Comparison of ENCODE assay signal across 14 cellular contexts in genomic region chr12:28536088-28536487, GRCh38.
DNase-seq lines count a peak whose midpoint lies in the region; ATAC-seq and TF ChIP-seq lines count a peak whose summit lies in the region.
"Had no signal": no experiment of that assay in that cellular context is flagged by ENCODE, and none has a peak within 500 bp of the region (broad histone marks: within the 10 kb centered on the region; RNA-seq: fewer than 3 reads in every experiment).

No MANE protein-coding gene starts in this region.

- H3K9me3 Mint-ChIP-seq in activated T-cell treated with anti-CD3 and anti-CD28 coated beads, Interleukin-2, amount 50 U/mL, for 72 hours = peaks cover 0 to 3% of the 10 kb centered on the region in 2 donors
- no peaks in the 10 kb centered on the region for H3K9me3 Mint-ChIP-seq in stimulated activated naive CD8-positive, alpha-beta T cell treated with anti-CD3 and anti-CD28 coated beads, Interleukin-15, amount 100 ng/mL, for 72 hours
- H3K9me3 Mint-ChIP-seq: activated naive CD4-positive, alpha-beta T cell treated with anti-CD3 and anti-CD28 coated beads, Interleukin-2, amount 50 U/mL, for 24 hours had no signal

- H3K4me1 ChIP-seq in colonic mucosa (no peaks in the 10 kb centered on the region), mesendoderm (ENCODE audit: control insufficient read depth, low read depth, low read length) (no peaks in the 10 kb centered on the region)

- no peaks in the 10 kb centered on the region for H3K27me3 Mint-ChIP-seq in activated T-cell treated with anti-CD3 and anti-CD28 coated beads, Interleukin-2, amount 50 U/mL, for 72 hours (ENCODE audit: low read depth)
- no peaks in the 10 kb centered on the region for H3K27me3 Mint-ChIP-seq in stimulated activated naive CD8-positive, alpha-beta T cell treated with anti-CD3 and anti-CD28 coated beads, Interleukin-15, amount 100 ng/mL, for 72 hours
- H3K27me3 Mint-ChIP-seq: activated naive CD4-positive, alpha-beta T cell treated with anti-CD3 and anti-CD28 coated beads, Interleukin-2, amount 50 U/mL, for 24 hours; B cell had no signal

- H3K4me2 ChIP-seq in mesendoderm (ENCODE audit: low read length) = no peak overlapping the region

- H3K4me3 Mint-ChIP-seq in activated T-cell treated with anti-CD3 and anti-CD28 coated beads, Interleukin-2, amount 50 U/mL, for 72 hours = peak overlapping the region in 1 of 2 donors; percentile 57
- no peak overlapping the region for H3K4me3 Mint-ChIP-seq in stimulated activated naive CD8-positive, alpha-beta T cell treated with anti-CD3 and anti-CD28 coated beads, Interleukin-15, amount 100 ng/mL, for 72 hours
- H3K4me3 Mint-ChIP-seq: activated naive CD4-positive, alpha-beta T cell treated with anti-CD3 and anti-CD28 coated beads, Interleukin-2, amount 50 U/mL, for 24 hours; B cell; endodermal cell had no signal

- no peak overlapping the region for H2AK5ac ChIP-seq in mesendoderm (ENCODE audit: low read length)

- H2BK120ac ChIP-seq in mesendoderm (ENCODE audit: low read depth, low read length) = no peak overlapping the region

- H2BK5ac ChIP-seq in mesendoderm (ENCODE audit: low read length) = no peak overlapping the region

- no peaks in the 10 kb centered on the region for H3K36me3 ChIP-seq in colonic mucosa
- no peaks in the 10 kb centered on the region for H3K36me3 ChIP-seq in mesendoderm (ENCODE audit: control insufficient read depth, insufficient read depth, low read length)

- no peaks in the 10 kb centered on the region for H3K36me3 Mint-ChIP-seq in activated T-cell treated with anti-CD3 and anti-CD28 coated beads, Interleukin-2, amount 50 U/mL, for 72 hours (ENCODE audit: insufficient read depth in 2 of 2)

- H3K4me1 Mint-ChIP-seq in activated T-cell treated with anti-CD3 and anti-CD28 coated beads, Interleukin-2, amount 50 U/mL, for 72 hours (ENCODE audit: low read depth) = peaks cover 17% of the 10 kb centered on the region
- peaks cover 20% of the 10 kb centered on the region for H3K4me1 Mint-ChIP-seq in stimulated activated naive CD8-positive, alpha-beta T cell treated with anti-CD3 and anti-CD28 coated beads, Interleukin-15, amount 100 ng/mL, for 72 hours
- H3K4me1 Mint-ChIP-seq: activated naive CD4-positive, alpha-beta T cell treated with anti-CD3 and anti-CD28 coated beads, Interleukin-2, amount 50 U/mL, for 24 hours; B cell; endodermal cell had no signal

- no peak overlapping the region for H3K56ac ChIP-seq in mesendoderm (ENCODE audit: low read length)

- H3K27me3 ChIP-seq in colonic mucosa = no peaks in the 10 kb centered on the region
- no peaks in the 10 kb centered on the region for H3K27me3 ChIP-seq in mesendoderm (ENCODE audit: insufficient read depth, low read length, poor library complexity)

- no peaks in the 10 kb centered on the region for H3K79me2 ChIP-seq in mesendoderm (ENCODE audit: control insufficient read depth, insufficient read depth, low read length)

- no peak overlapping the region for H2BK15ac ChIP-seq in mesendoderm (replicated peaks; ENCODE audit: low read depth)

- no peaks in the 10 kb centered on the region for H3K9me3 ChIP-seq in colonic mucosa

- intact Hi-C loops in colonic mucosa (cut with DNase I) = no loop called here

- H3K4me3 ChIP-seq in epithelial cell of esophagus (ENCODE audit: low read length) (no peak overlapping the region), colonic mucosa (no peak overlapping the region), mesendoderm (ENCODE audit: low read length) (no peak overlapping the region)

- no peak overlapping the region for H3K4ac ChIP-seq in mesendoderm (ENCODE audit: low read depth, low read length)

- peak in 1 of 2 donors; percentile 11 for DNase-seq in activated T-cell treated with anti-CD3 and anti-CD28 coated beads, Interleukin-2, amount 50 U/mL, for 72 hours
- no peak for DNase-seq in activated T-cell treated with anti-CD3 and anti-CD28 coated beads for 4 hours
- peak; percentile 49 for DNase-seq in RPMI7951 (ENCODE audit: low read depth)
- DNase-seq in epithelial cell of esophagus (ENCODE audit: low read depth) = peak; percentile 47
- DNase-seq in stimulated activated naive CD8-positive, alpha-beta T cell treated with anti-CD3 and anti-CD28 coated beads, Interleukin-15, amount 100 ng/mL, for 72 hours = no peak
- no peak for DNase-seq in colonic mucosa
- DNase-seq in mesendoderm = no peak
- no peak for DNase-seq in activated gamma-delta T cell treated with Interleukin-2 at 50 U/mL for 16 hours
- DNase-seq: activated CD4-positive, alpha-beta T cell treated with anti-CD3 and anti-CD28 coated beads, Interleukin-2, amount 50 U/mL, for 1 hour; endodermal cell; NCI-H1092; NCI-H748 treated with DMSO at 0.1 percent for 48 hours had no signal

- H3K9ac ChIP-seq in colonic mucosa (ENCODE audit: low read depth in 2 of 2, low read length in 2 of 2) = no peak overlapping the region
- no peak overlapping the region for H3K9ac ChIP-seq in mesendoderm (ENCODE audit: low read length)

- H3K18ac ChIP-seq in mesendoderm (ENCODE audit: low read length) = no peak overlapping the region

- WGBS in mesendoderm (ENCODE audit: extremely low coverage, insufficient coverage, low lambda C conversion rate) = no CpG with 5 or more reads among the region's 2 CpGs

- H3K79me1 ChIP-seq in mesendoderm (ENCODE audit: low read length) = no peaks in the 10 kb centered on the region

- no peak overlapping the region for H4K5ac ChIP-seq in mesendoderm (ENCODE audit: low read length)

- peak overlapping the region; percentile 94 for H3K27ac Mint-ChIP-seq in activated T-cell treated with anti-CD3 and anti-CD28 coated beads, Interleukin-2, amount 50 U/mL, for 72 hours
- peak overlapping the region in 1 of 2 donors; percentile 69 for H3K27ac Mint-ChIP-seq in stimulated activated naive CD8-positive, alpha-beta T cell treated with anti-CD3 and anti-CD28 coated beads, Interleukin-15, amount 100 ng/mL, for 72 hours
- H3K27ac Mint-ChIP-seq: activated naive CD4-positive, alpha-beta T cell treated with anti-CD3 and anti-CD28 coated beads, Interleukin-2, amount 50 U/mL, for 24 hours; B cell; endodermal cell had no signal

- TF ChIP-seq CTCF in epithelial cell of esophagus (IDR thresholded peaks at IDR 0.05; ENCODE audit: insufficient read depth, low read depth, low read length, missing control alignments) (no peak), colonic mucosa (IDR thresholded peaks at IDR 0.05) (no peak)

- H3K27ac ChIP-seq in colonic mucosa (no peak overlapping the region), mesendoderm (ENCODE audit: low read depth, low read length) (no peak overlapping the region)

- H4K8ac ChIP-seq in mesendoderm (ENCODE audit: low read depth, low read length) = no peak overlapping the region

- H3K23ac ChIP-seq in mesendoderm (ENCODE audit: low read length) = no peak overlapping the region

- peak; percentile 65 to 73 for ATAC-seq in activated T-cell treated with anti-CD3 and anti-CD28 coated beads, Interleukin-2, amount 50 U/mL, for 72 hours (replicated peaks in 1 of 2)
- ATAC-seq in stimulated activated naive CD8-positive, alpha-beta T cell treated with anti-CD3 and anti-CD28 coated beads, Interleukin-15, amount 100 ng/mL, for 72 hours = peak; percentile 76

Comparison
In these comparisons a context has a peak if more than half of its experiments do, and no peak if none do; other contexts are left out.
1. DNase-seq: peak in RPMI7951 (single experiment) and epithelial cell of esophagus (single experiment); none in activated T-cell treated with anti-CD3 and anti-CD28 coated beads for 4 hours (single experiment), stimulated activated naive CD8-positive, alpha-beta T cell treated with anti-CD3 and anti-CD28 coated beads, Interleukin-15, amount 100 ng/mL, for 72 hours (0 of 2), colonic mucosa (single experiment), mesendoderm (single experiment) and activated gamma-delta T cell treated with Interleukin-2 at 50 U/mL for 16 hours (single experiment).